In the genomic region with DNA sequence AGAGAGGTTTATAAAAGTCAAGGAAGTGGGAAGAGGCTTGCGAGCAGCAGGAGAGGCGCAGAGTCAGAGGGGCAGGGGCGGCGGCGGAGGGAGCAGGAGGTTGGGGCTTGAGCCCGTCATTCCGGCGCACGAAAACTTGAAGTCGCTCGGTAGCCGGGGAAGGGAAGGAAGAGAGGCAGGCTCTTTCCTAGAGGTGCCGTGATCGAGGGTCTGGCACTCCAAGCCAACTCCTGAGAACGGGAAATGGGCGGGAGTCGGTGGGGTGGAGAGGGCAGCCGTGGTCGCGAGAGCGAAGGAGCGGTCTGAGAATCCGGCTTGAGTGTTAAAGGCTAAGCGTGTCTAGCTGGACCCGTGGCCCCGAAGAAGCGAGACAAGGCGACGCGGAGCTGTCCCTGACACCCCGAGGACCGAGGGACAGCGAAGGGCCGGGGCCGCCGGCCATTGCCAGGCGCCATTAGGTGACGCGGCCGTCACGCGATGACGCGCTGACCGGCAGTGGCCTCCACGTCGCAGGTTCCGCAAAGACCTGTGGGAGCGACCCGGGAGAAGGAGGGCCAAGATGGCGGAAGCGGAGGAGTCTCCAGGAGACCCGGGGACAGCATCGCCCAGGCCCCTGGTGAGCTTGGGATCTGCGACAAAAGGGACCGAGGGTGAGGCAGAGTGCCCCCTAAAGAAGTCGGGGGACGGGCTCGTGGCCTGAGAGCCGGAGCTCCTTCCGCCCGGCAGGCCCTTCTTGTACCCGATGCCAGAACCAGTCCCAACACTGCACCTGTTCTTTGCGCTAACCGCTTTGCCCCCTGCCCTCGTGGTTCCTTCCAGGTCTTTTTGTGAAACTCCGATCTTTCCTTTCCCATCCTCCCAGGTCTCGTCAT, we compare ENCODE assay signal across 8 cellular contexts.
DNase-seq lines count a peak whose midpoint lies in the region; ATAC-seq lines count a peak whose summit lies in the region.

A gene with protein sequence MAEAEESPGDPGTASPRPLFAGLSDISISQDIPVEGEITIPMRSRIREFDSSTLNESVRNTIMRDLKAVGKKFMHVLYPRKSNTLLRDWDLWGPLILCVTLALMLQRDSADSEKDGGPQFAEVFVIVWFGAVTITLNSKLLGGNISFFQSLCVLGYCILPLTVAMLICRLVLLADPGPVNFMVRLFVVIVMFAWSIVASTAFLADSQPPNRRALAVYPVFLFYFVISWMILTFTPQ (plus strand): TSS at position 544 of the 872 bp plus-strand sequence. CDS start 16 bp downstream, at position 560.

- peak within 1 kb of the TSS; percentile 98 for H3K4me3 Mint-ChIP-seq in central memory CD8-positive, alpha-beta T cell

- peak; percentile 97 for ATAC-seq in GM18868 (IDR thresholded peaks at IDR 0.05; ENCODE audit: unreplicated experiment)
- peak; percentile 99 for ATAC-seq in HG03095 (IDR thresholded peaks at IDR 0.05; ENCODE audit: unreplicated experiment)
- peak; percentile 83 for ATAC-seq in central memory CD8-positive, alpha-beta T cell (replicated peaks; ENCODE audit: extremely low read depth, poor library complexity, severe bottlenecking)

- peaks cover 16% of the 10 kb centered on the region for H3K36me3 Mint-ChIP-seq in central memory CD8-positive, alpha-beta T cell (ENCODE audit: insufficient read depth)

- no peaks in the 10 kb centered on the region for H3K9me3 Mint-ChIP-seq in central memory CD8-positive, alpha-beta T cell

- no peaks in the 10 kb centered on the region for H3K27me3 Mint-ChIP-seq in central memory CD8-positive, alpha-beta T cell

- H3K27ac Mint-ChIP-seq in central memory CD8-positive, alpha-beta T cell (ENCODE audit: low read depth), result peak within 1 kb of the TSS; percentile 99

- DNase-seq in AG08396 (ENCODE audit: low spot score) (peak; percentile 80), NCI-H2227 (lab: John Stamatoyannopoulos, UW; ENCODE audit: unreplicated experiment) (peak; percentile 90), islet precursor cell (peak; percentile 85)
- peak; percentile 41 for DNase-seq in activated CD4-positive, CD25-positive, alpha-beta regulatory T cell treated with anti-CD3 and anti-CD28 coated beads, Interleukin-2, amount 50 U/mL, for 16 hours (ENCODE audit: low read depth, low spot score)
- DNase-seq in central memory CD8-positive, alpha-beta T cell (ENCODE audit: low spot score in 2 of 2), result peak; percentile 21 to 41
- peak; percentile 61 for DNase-seq in stimulated activated CD4-positive, alpha-beta T cell treated with anti-CD3 and anti-CD28 coated beads, Interleukin-12 subunit alpha, Interleukin-12 subunit beta, amount 100 ng/mL, for 4 hours

- peaks cover 26% of the 10 kb centered on the region for H3K4me1 Mint-ChIP-seq in central memory CD8-positive, alpha-beta T cell

Comparison
In these comparisons a context has a peak if more than half of its experiments do, and no peak if none do; other contexts are left out.
1. Peak in every context shown above with its lines: DNase-seq and ATAC-seq.
2. DNase-seq: peak in every context shown above with its lines; median percentile 90 in NCI-H2227; 85 in islet precursor cell; 80 in AG08396; 61 in stimulated activated CD4-positive, alpha-beta T cell treated with anti-CD3 and anti-CD28 coated beads, Interleukin-12 subunit alpha, Interleukin-12 subunit beta, amount 100 ng/mL, for 4 hours; 41 in activated CD4-positive, CD25-positive, alpha-beta regulatory T cell treated with anti-CD3 and anti-CD28 coated beads, Interleukin-2, amount 50 U/mL, for 16 hours; 31 in central memory CD8-positive, alpha-beta T cell.